19 cellular contexts compared by ENCODE assay signal in the genomic region with DNA sequence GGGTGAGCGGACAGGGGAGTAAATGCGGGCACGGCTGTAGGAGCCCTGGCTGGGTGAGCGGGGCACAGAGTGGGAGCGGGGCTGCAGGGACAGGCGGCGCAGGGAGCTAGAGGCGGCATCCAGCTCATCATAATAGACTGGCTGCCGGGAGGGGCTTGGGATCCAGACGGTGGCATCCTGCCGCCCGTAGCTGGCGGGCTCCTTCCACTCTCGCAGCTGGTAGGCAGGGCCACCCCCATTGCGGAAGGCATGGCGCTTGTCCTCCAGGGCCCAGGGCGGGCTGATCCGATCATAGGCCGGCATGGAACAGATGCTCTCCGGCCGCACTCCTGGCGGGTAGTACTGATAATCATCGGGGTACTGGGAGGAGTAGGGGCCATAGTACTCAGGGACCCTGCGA. TPM values are rescaled to one million over a fixed set of nuclear protein-coding genes. Genes with fewer than 3 reads are reported as not detected.
A peak's percentile ranks its signal among the peaks of the same experiment; 100 is the strongest.
DNase-seq lines count a peak whose midpoint lies in the region; ATAC-seq, FAIRE-seq and TF ChIP-seq lines count a peak whose summit lies in the region.
"Had no signal": no experiment of that assay in that cellular context is flagged by ENCODE, and none has a peak within 500 bp of the region (broad histone marks: within the 10 kb centered on the region; RNA-seq: fewer than 3 reads in every experiment).

No MANE protein-coding gene starts in this region.

- no peak overlapping the region for H3K4me3 ChIP-seq in right atrium auricular region
- H3K4me3 ChIP-seq: GM12878, GM23248 had no signal

- peaks cover 0 to 3% of the 10 kb centered on the region in 2 donors for H3K4me1 ChIP-seq in right atrium auricular region

- H3K9me3 ChIP-seq in right atrium auricular region = no peaks in the 10 kb centered on the region

- TF ChIP-seq CTCF in right atrium auricular region (IDR thresholded peaks at IDR 0.05) (no peak), D721Med (IDR thresholded peaks at IDR 0.05; ENCODE audit: insufficient read depth, missing control alignments) (no peak)

- H3K36me3 ChIP-seq in right atrium auricular region = peaks cover 51% of the 10 kb centered on the region

- no peak for FAIRE-seq in D721Med (lab: Jason Lieb, UNC)
- FAIRE-seq: A204.1, GM12878, GM18507 had no signal

- H3K27ac ChIP-seq in right atrium auricular region (no peak overlapping the region), cingulate gyrus (ENCODE audit: low read depth, low read length) (peak overlapping the region; percentile 4)
- H3K27ac ChIP-seq: GM23248 had no signal

- no peaks in the 10 kb centered on the region for H3K27me3 ChIP-seq in right atrium auricular region

- ATAC-seq in Right ventricle myocardium inferior = no peak

- intact Hi-C loops in Right ventricle myocardium inferior (cut with DNase I) = no loop called here

- DNase-seq in Right ventricle myocardium inferior (ENCODE audit: missing footprints) = peak; percentile 59
- DNase-seq in right atrium auricular region (ENCODE audit: low spot score) = no peak
- peak; percentile 35 for DNase-seq in midbrain (lab: John Stamatoyannopoulos, UW)
- no peak for DNase-seq in D721Med (ENCODE audit: insufficient read length, low spot score)
- DNase-seq in GOT3 (lab: John Stamatoyannopoulos, UW) = no peak
- no peak for DNase-seq in NCI-H2107 (lab: John Stamatoyannopoulos, UW)
- DNase-seq: C1 segment of cervical spinal cord; Calu3; CD4-positive, alpha-beta T cell; DMS79; GM23248; H9; IMR-90 had no signal

RNA-seq across cellular contexts. Expression of a gene that starts 43.7 kb away (rescaled TPM):
- total RNA-seq in Right ventricle myocardium inferior = not detected
- not detected for total RNA-seq in right atrium auricular region
- total RNA-seq: B cell, G401, GM12878, GM23248, IMR-90 had no signal

Comparison
In these comparisons a context has a peak if more than half of its experiments do, and no peak if none do; other contexts are left out.
1. DNase-seq: peak in Right ventricle myocardium inferior (single experiment) and midbrain (single experiment); none in right atrium auricular region (single experiment), D721Med (single experiment), GOT3 (single experiment) and NCI-H2107 (single experiment).